In the genomic region with DNA sequence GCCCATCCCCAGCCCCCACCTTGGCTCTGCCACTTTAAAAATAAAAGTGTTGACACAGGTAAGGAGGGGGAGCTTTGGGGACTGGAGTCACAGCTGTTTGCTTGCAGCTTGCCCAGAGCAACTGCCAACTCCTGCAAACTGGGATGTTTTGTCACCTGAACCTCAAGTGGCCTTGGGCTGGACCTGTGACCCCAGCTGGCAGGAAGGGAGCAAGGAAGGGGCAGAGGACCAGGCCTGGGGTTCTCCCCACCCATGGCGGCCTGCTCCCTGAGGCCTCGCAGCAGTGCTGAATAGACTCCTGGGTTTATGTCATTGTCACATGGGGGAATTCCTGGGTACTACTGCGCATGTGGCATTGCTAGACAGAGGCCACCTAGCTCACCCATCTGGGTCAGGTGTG, we compare ENCODE assay signal across 18 cellular contexts.
DNase-seq lines count a peak whose midpoint lies in the region; ATAC-seq and TF ChIP-seq lines count a peak whose summit lies in the region.
"Had no signal": no experiment of that assay in that cellular context is flagged by ENCODE, and none has a peak within 500 bp of the region (broad histone marks: within the 10 kb centered on the region; RNA-seq: fewer than 3 reads in every experiment).

No MANE protein-coding gene starts in this region.

- CTCF ChIA-PET in activated CD4-positive, alpha-beta memory T cell treated with anti-CD3 and anti-CD28 coated beads, Interleukin-2, amount 10 ng/mL, durations not matched to agents 7 days and 5 days (lab: Charles Lee) = no interaction called here

- DNase-seq in D341Med (ENCODE audit: low spot score) (peak; percentile 69), NCI-H1092 treated with DMSO at 0.1 percent for 48 hours (lab: John Stamatoyannopoulos, UW) (peak; percentile 77), NCI-H748 treated with DMSO at 0.1 percent for 48 hours (lab: John Stamatoyannopoulos, UW) (peak; percentile 51), left lung (peak in 1 of 2 donors; percentile 59), NCI-H187 treated with DMSO at 0.1 percent for 48 hours (lab: John Stamatoyannopoulos, UW) (no peak), GF-D8 (lab: John Stamatoyannopoulos, UW) (no peak)
- DNase-seq in activated CD4-positive, alpha-beta memory T cell treated with anti-CD3 and anti-CD28 coated beads, Interleukin-2, amount 10 ng/mL, durations not matched to agents 7 days and 5 days = no peak
- DNase-seq: activated naive CD4-positive, alpha-beta T cell; EL; Karpas-422; mammary epithelial cell had no signal

- H3K4me3 ChIP-seq in left lung = no peak overlapping the region
- H3K4me3 ChIP-seq: ascending aorta, BLaER1 had no signal

- H3K4me1 Mint-ChIP-seq in activated CD4-positive, alpha-beta memory T cell treated with anti-CD3 and anti-CD28 coated beads, Interleukin-2, amount 10 ng/mL, durations not matched to agents 7 days and 5 days = no peaks in the 10 kb centered on the region

- no peak overlapping the region for H3K4me3 Mint-ChIP-seq in activated CD4-positive, alpha-beta memory T cell treated with anti-CD3 and anti-CD28 coated beads, Interleukin-2, amount 10 ng/mL, durations not matched to agents 7 days and 5 days
- H3K4me3 Mint-ChIP-seq: nephron; T-helper 1 cell treated with Interleukin-12 subunit alpha and Interleukin-12 subunit beta and Interleukin-4 antibody, amounts not matched to agents 30 μg/mL and 1 μg/mL, for 36 hours had no signal

- H3K27me3 ChIP-seq in left lung = no peaks in the 10 kb centered on the region
- H3K27me3 ChIP-seq: ascending aorta had no signal

- no peaks in the 10 kb centered on the region for H3K36me3 Mint-ChIP-seq in activated CD4-positive, alpha-beta memory T cell treated with anti-CD3 and anti-CD28 coated beads, Interleukin-2, amount 10 ng/mL, durations not matched to agents 7 days and 5 days (ENCODE audit: low read depth)

- intact Hi-C loops in left lung (cut with DNase I) = no loop called here

- peaks cover 8 to 28% of the 10 kb centered on the region in 2 donors for H3K4me1 ChIP-seq in left lung
- H3K4me1 ChIP-seq: ascending aorta had no signal

- no peak for TF ChIP-seq CTCF in left lung (IDR thresholded peaks at IDR 0.05)

- no peak overlapping the region for H3K27ac Mint-ChIP-seq in activated CD4-positive, alpha-beta memory T cell treated with anti-CD3 and anti-CD28 coated beads, Interleukin-2, amount 10 ng/mL, durations not matched to agents 7 days and 5 days
- H3K27ac Mint-ChIP-seq: nephron; T-helper 1 cell treated with Interleukin-12 subunit alpha and Interleukin-12 subunit beta and Interleukin-4 antibody, amounts not matched to agents 30 μg/mL and 1 μg/mL, for 36 hours had no signal

- H3K36me3 ChIP-seq in left lung = no peaks in the 10 kb centered on the region
- H3K36me3 ChIP-seq: ascending aorta, BLaER1 had no signal

- H3K9me3 Mint-ChIP-seq in activated CD4-positive, alpha-beta memory T cell treated with anti-CD3 and anti-CD28 coated beads, Interleukin-2, amount 10 ng/mL, durations not matched to agents 7 days and 5 days = no peaks in the 10 kb centered on the region
- H3K9me3 Mint-ChIP-seq: nephron; T-helper 1 cell treated with Interleukin-12 subunit alpha and Interleukin-12 subunit beta and Interleukin-4 antibody, amounts not matched to agents 30 μg/mL and 1 μg/mL, for 36 hours had no signal

- no peak overlapping the region for H3K27ac ChIP-seq in left lung
- H3K27ac ChIP-seq: ascending aorta, BLaER1, RWPE1 had no signal

- POLR2A ChIA-PET in activated CD4-positive, alpha-beta memory T cell treated with anti-CD3 and anti-CD28 coated beads, Interleukin-2, amount 10 ng/mL, durations not matched to agents 7 days and 5 days (lab: Charles Lee) = no interaction called here

- peaks cover 7% of the 10 kb centered on the region for H3K27me3 Mint-ChIP-seq in activated CD4-positive, alpha-beta memory T cell treated with anti-CD3 and anti-CD28 coated beads, Interleukin-2, amount 10 ng/mL, durations not matched to agents 7 days and 5 days

- ATAC-seq in left lung (peak; percentile 66), HG02678 (IDR thresholded peaks at IDR 0.05; ENCODE audit: unreplicated experiment) (no peak)
- ATAC-seq: activated CD4-positive, CD25-positive, alpha-beta regulatory T cell treated with anti-CD3 and anti-CD28 coated beads, Interleukin-2, amount 50 U/mL, for 24 hours had no signal

- H3K9me3 ChIP-seq in left lung = no peaks in the 10 kb centered on the region
- H3K9me3 ChIP-seq: ascending aorta, BLaER1 had no signal

Comparison
In these comparisons a context has a peak if more than half of its experiments do, and no peak if none do; other contexts are left out.
1. DNase-seq: peak in D341Med (single experiment), NCI-H1092 treated with DMSO at 0.1 percent for 48 hours (single experiment) and NCI-H748 treated with DMSO at 0.1 percent for 48 hours (single experiment); none in NCI-H187 treated with DMSO at 0.1 percent for 48 hours (single experiment), GF-D8 (single experiment) and activated CD4-positive, alpha-beta memory T cell treated with anti-CD3 and anti-CD28 coated beads, Interleukin-2, amount 10 ng/mL, durations not matched to agents 7 days and 5 days (single experiment).